20 cellular contexts compared by ENCODE assay signal in the genomic region with DNA sequence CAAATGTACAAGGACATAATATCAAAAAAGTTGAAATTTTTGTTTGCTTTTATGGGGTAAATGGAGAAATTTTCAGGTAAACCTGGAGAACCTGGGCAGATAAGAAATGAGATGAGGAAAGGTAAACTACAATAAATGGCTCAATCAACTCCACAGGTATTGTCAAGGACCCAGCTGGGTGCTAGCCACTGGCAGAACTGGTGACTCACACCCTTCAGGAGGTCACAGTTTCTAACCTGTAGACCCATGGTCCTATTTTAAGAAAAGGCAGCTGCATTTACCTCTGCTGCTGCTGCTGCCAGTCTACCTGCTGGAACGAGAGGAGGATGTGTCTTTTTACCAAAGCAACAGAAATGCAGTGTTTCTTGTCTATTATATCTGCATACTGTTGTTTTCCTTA.
A peak's percentile ranks its signal among the peaks of the same experiment; 100 is the strongest.
DNase-seq lines count a peak whose midpoint lies in the region; ATAC-seq and TF ChIP-seq lines count a peak whose summit lies in the region.
"Had no signal": no experiment of that assay in that cellular context is flagged by ENCODE, and none has a peak within 500 bp of the region (broad histone marks: within the 10 kb centered on the region; RNA-seq: fewer than 3 reads in every experiment).

No MANE protein-coding gene starts in this region.

- H3K9me3 Mint-ChIP-seq in WTC11 = peaks cover 7% of the 10 kb centered on the region
- H3K9me3 Mint-ChIP-seq: nephron had no signal

- no peak overlapping the region for H3K4me3 ChIP-seq in HUES64 (ENCODE audit: low read length)
- no peak overlapping the region for H3K4me3 ChIP-seq in left lung
- H3K4me3 ChIP-seq: gastroesophageal sphincter had no signal

- WGBS in HUES64 = 67% methylated on average over 1 of the region's 1 CpG

- TF ChIP-seq CTCF in WTC11 (IDR thresholded peaks at IDR 0.05) (no peak), left lung (IDR thresholded peaks at IDR 0.05) (no peak)

- H3K27ac ChIP-seq in HUES64 (ENCODE audit: low read depth, low read length) = 0 out of 2 replicates have a peak overlapping the region, but pooled peaks have one; percentile 25
- no peak overlapping the region for H3K27ac ChIP-seq in left lung

- H3K27ac Mint-ChIP-seq in WTC11 = no peak overlapping the region
- H3K27ac Mint-ChIP-seq: activated naive CD8-positive, alpha-beta T cell treated with anti-CD3 and anti-CD28 coated beads, Interleukin-2, amount 50 U/mL, for 24 hours; nephron had no signal

- POLR2A ChIA-PET in WTC11 (lab: Charles Lee) = no interaction called here

- H3K9me3 ChIP-seq in HUES64 (ENCODE audit: insufficient read depth, low read depth, low read length) (no peaks in the 10 kb centered on the region), left lung (no peaks in the 10 kb centered on the region)
- H3K9me3 ChIP-seq: gastroesophageal sphincter had no signal

- ATAC-seq in WTC11 (peak; percentile 77), left lung (peak; percentile 99)
- ATAC-seq: activated naive CD8-positive, alpha-beta T cell treated with anti-CD3 and anti-CD28 coated beads, Interleukin-2, amount 50 U/mL, for 24 hours; gastroesophageal sphincter; SK-N-SH treated with all-trans-retinoic acid at 6 μM for 48 hours; stimulated activated naive CD8-positive, alpha-beta T cell treated with anti-CD3 and anti-CD28 coated beads, Interleukin-15, Interleukin-2, amounts not matched to agents 100 U/mL and 50 U/mL, for 24 hours had no signal

- no peak overlapping the region for H3K4me3 Mint-ChIP-seq in WTC11
- H3K4me3 Mint-ChIP-seq: activated naive CD8-positive, alpha-beta T cell treated with anti-CD3 and anti-CD28 coated beads, Interleukin-2, amount 50 U/mL, for 24 hours; nephron had no signal

- no peaks in the 10 kb centered on the region for H3K27me3 Mint-ChIP-seq in WTC11 (ENCODE audit: low read depth)
- H3K27me3 Mint-ChIP-seq: activated naive CD8-positive, alpha-beta T cell treated with anti-CD3 and anti-CD28 coated beads, Interleukin-2, amount 50 U/mL, for 24 hours had no signal

- CTCF ChIA-PET in WTC11 (lab: Charles Lee) = interaction anchor here (0.6 to 2.2 kb wide), 3 partner anchors 12 to 351 kb away, joined by 3 to 8 read pairs (median 7); no protein-coding TSS in a partner anchor

- intact Hi-C loops in left lung (cut with DNase I) = no loop called here

- no peaks in the 10 kb centered on the region for H3K27me3 ChIP-seq in HUES64 (ENCODE audit: insufficient read depth, low read length)
- H3K27me3 ChIP-seq in left lung = no peaks in the 10 kb centered on the region
- H3K27me3 ChIP-seq: gastroesophageal sphincter had no signal

- no peaks in the 10 kb centered on the region for H3K36me3 ChIP-seq in HUES64 (ENCODE audit: insufficient read depth, low read length)
- no peaks in the 10 kb centered on the region for H3K36me3 ChIP-seq in left lung
- H3K36me3 ChIP-seq: gastroesophageal sphincter had no signal

- H3K36me3 Mint-ChIP-seq in WTC11 = peaks cover 3% of the 10 kb centered on the region; the same call in 1 of the 2 replicates

- H3K4me1 ChIP-seq in HUES64 (ENCODE audit: insufficient read depth, low read length) (peaks cover 25% of the 10 kb centered on the region), left lung (no peaks in the 10 kb centered on the region)

- peaks cover 28% of the 10 kb centered on the region for H3K4me1 Mint-ChIP-seq in WTC11
- H3K4me1 Mint-ChIP-seq: activated naive CD8-positive, alpha-beta T cell treated with anti-CD3 and anti-CD28 coated beads, Interleukin-2, amount 50 U/mL, for 24 hours had no signal

- DNase-seq in DMS53 (lab: John Stamatoyannopoulos, UW) (peak; percentile 94), WTC11 (ENCODE audit: low spot score) (no peak), left lung (peak; percentile 41 to 69), epidermal melanocyte (ENCODE audit: insufficient read length, low spot score) (no peak), T-helper 1 cell (no peak), NCI-H345 treated with DMSO at 0.1 percent for 48 hours (lab: John Stamatoyannopoulos, UW; ENCODE audit: unreplicated experiment) (no peak)
- DNase-seq: ACHN; activated CD4-positive, alpha-beta T cell treated with anti-CD3 and anti-CD28 coated beads for 4 hours; activated gamma-delta T cell treated with Interleukin-2 at 50 U/mL for 16 hours; activated naive CD8-positive, alpha-beta T cell treated with anti-CD3 and anti-CD28 coated beads, Interleukin-2, amount 50 U/mL, for 24 hours; activated T-cell treated with anti-CD3 and anti-CD28 coated beads, Interleukin-2, amount 50 U/mL, for 1 hour; GF-D8; hypothalamus; Karpas-422; NCI-H1930; stimulated activated naive CD8-positive, alpha-beta T cell treated with anti-CD3 and anti-CD28 coated beads, Interleukin-15, Interleukin-2, amounts not matched to agents 100 U/mL and 50 U/mL, for 24 hours had no signal

- H3K9ac ChIP-seq in HUES64 (ENCODE audit: low read depth, low read length) = no peak overlapping the region

TF ChIP-seq in WTC11, 78 proteins besides CTCF, POLR2A, EP300 and RAD21:
- TF ChIP-seq ESRRA (CRISPR knock-in tag; IDR thresholded peaks at IDR 0.05; ENCODE audit: borderline replicate concordance) (no peak), EMX1 (CRISPR knock-in tag; IDR thresholded peaks at IDR 0.05) (no peak), ZNF232 (CRISPR knock-in tag; IDR thresholded peaks at IDR 0.05) (no peak), ZNF423 (CRISPR knock-in tag; IDR thresholded peaks at IDR 0.05) (0 out of 2 replicates have a peak, but pooled peaks have one; percentile 23)
- TF ChIP-seq, protein P1, sequence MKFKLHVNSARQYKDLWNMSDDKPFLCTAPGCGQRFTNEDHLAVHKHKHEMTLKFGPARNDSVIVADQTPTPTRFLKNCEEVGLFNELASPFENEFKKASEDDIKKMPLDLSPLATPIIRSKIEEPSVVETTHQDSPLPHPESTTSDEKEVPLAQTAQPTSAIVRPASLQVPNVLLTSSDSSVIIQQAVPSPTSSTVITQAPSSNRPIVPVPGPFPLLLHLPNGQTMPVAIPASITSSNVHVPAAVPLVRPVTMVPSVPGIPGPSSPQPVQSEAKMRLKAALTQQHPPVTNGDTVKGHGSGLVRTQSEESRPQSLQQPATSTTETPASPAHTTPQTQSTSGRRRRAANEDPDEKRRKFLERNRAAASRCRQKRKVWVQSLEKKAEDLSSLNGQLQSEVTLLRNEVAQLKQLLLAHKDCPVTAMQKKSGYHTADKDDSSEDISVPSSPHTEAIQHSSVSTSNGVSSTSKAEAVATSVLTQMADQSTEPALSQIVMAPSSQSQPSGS (CRISPR knock-in tag; IDR thresholded peaks at IDR 0.05; ENCODE audit: borderline replicate concordance, low read depth) = no peak
- TF ChIP-seq, protein P2, sequence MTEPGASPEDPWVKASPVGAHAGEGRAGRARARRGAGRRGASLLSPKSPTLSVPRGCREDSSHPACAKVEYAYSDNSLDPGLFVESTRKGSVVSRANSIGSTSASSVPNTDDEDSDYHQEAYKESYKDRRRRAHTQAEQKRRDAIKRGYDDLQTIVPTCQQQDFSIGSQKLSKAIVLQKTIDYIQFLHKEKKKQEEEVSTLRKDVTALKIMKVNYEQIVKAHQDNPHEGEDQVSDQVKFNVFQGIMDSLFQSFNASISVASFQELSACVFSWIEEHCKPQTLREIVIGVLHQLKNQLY (CRISPR knock-in tag; IDR thresholded peaks at IDR 0.05) = no peak
- TF ChIP-seq, protein P3, sequence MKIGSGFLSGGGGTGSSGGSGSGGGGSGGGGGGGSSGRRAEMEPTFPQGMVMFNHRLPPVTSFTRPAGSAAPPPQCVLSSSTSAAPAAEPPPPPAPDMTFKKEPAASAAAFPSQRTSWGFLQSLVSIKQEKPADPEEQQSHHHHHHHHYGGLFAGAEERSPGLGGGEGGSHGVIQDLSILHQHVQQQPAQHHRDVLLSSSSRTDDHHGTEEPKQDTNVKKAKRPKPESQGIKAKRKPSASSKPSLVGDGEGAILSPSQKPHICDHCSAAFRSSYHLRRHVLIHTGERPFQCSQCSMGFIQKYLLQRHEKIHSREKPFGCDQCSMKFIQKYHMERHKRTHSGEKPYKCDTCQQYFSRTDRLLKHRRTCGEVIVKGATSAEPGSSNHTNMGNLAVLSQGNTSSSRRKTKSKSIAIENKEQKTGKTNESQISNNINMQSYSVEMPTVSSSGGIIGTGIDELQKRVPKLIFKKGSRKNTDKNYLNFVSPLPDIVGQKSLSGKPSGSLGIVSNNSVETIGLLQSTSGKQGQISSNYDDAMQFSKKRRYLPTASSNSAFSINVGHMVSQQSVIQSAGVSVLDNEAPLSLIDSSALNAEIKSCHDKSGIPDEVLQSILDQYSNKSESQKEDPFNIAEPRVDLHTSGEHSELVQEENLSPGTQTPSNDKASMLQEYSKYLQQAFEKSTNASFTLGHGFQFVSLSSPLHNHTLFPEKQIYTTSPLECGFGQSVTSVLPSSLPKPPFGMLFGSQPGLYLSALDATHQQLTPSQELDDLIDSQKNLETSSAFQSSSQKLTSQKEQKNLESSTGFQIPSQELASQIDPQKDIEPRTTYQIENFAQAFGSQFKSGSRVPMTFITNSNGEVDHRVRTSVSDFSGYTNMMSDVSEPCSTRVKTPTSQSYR (CRISPR knock-in tag; IDR thresholded peaks at IDR 0.05) = no peak

Comparison
In these comparisons a context has a peak if more than half of its experiments do, and no peak if none do; other contexts are left out.
1. DNase-seq: peak in DMS53 (single experiment) and left lung (2 of 2); none in WTC11 (single experiment), epidermal melanocyte (single experiment), T-helper 1 cell (0 of 5) and NCI-H345 treated with DMSO at 0.1 percent for 48 hours (single experiment).